Comparison of ENCODE assay signal across 14 cellular contexts in genomic region chr2:75287624-75288313, GRCh38.
DNase-seq lines count a peak whose midpoint lies in the region; ATAC-seq and TF ChIP-seq lines count a peak whose summit lies in the region.
"Had no signal": no experiment of that assay in that cellular context is flagged by ENCODE, and none has a peak within 500 bp of the region (broad histone marks: within the 10 kb centered on the region; RNA-seq: fewer than 3 reads in every experiment).

No MANE protein-coding gene starts in this region.

- H3K27ac Mint-ChIP-seq in naive B cell: peak overlapping the region; percentile 4 to 76 (median 54)

- no peak overlapping the region for H3K4me3 ChIP-seq in esophagus muscularis mucosa
- H3K4me3 ChIP-seq: lower lobe of right lung had no signal

- no peak for TF ChIP-seq POLR2A in esophagus muscularis mucosa (IDR thresholded peaks at IDR 0.05; ENCODE audit: low read depth)

- DNase-seq in Kasumi-1 (lab: John Stamatoyannopoulos, UW) (peak; percentile 27 to 38), naive B cell (no peak), glomerular visceral epithelial cell (ENCODE audit: extremely low spot score) (no peak), esophagus muscularis mucosa (ENCODE audit: extremely low spot score) (no peak)
- DNase-seq in activated T-cell treated with anti-CD3 and anti-CD28 coated beads, Interleukin-2, amount 50 U/mL, for 48 hours: no peak
- DNase-seq: activated CD8-positive, alpha-beta memory T cell treated with anti-CD3 and anti-CD28 coated beads for 24 hours; lower lobe of right lung; NCI-H1436 treated with DMSO at 0.1 percent for 48 hours; stimulated activated CD4-positive, alpha-beta T cell treated with anti-CD3 and anti-CD28 coated beads, Interleukin-2, amount 100 ng/mL, for 24 hours; stimulated activated naive CD8-positive, alpha-beta T cell treated with anti-CD3 and anti-CD28 coated beads, Interleukin-15, Interleukin-2, amounts not matched to agents 100 U/mL and 50 U/mL, for 24 hours had no signal

- H3K27ac ChIP-seq in esophagus muscularis mucosa (replicated peaks in 1 of 4): no peak overlapping the region
- H3K27ac ChIP-seq: lower lobe of right lung, parathyroid adenoma had no signal

- no peaks in the 10 kb centered on the region for H3K27me3 ChIP-seq in esophagus muscularis mucosa

- ATAC-seq in GM18909 (IDR thresholded peaks at IDR 0.05; ENCODE audit: poor library complexity, unreplicated experiment) (peak; percentile 72), GM21723 (IDR thresholded peaks at IDR 0.05; ENCODE audit: unreplicated experiment) (peak; percentile 57), naive B cell (ENCODE audit: low read depth in 2 of 2) (no peak), GM18858 (IDR thresholded peaks at IDR 0.05; ENCODE audit: unreplicated experiment) (no peak)
- ATAC-seq: stimulated activated naive CD8-positive, alpha-beta T cell treated with anti-CD3 and anti-CD28 coated beads, Interleukin-15, Interleukin-2, amounts not matched to agents 100 U/mL and 50 U/mL, for 24 hours had no signal

- no peaks in the 10 kb centered on the region for H3K9me3 ChIP-seq in esophagus muscularis mucosa
- H3K9me3 ChIP-seq: lower lobe of right lung had no signal

- peak overlapping the region in 2 of 8 donors; percentile 37 to 59 for H3K4me3 Mint-ChIP-seq in naive B cell

- peaks cover 6 to 15% (median 7%) of the 10 kb centered on the region in 3 donors for H3K27me3 Mint-ChIP-seq in naive B cell

- intact Hi-C loops in esophagus muscularis mucosa (cut with DNase I): no loop called here

- peaks cover 0 to 2% (median 0%) of the 10 kb centered on the region in 7 donors for H3K9me3 Mint-ChIP-seq in naive B cell

- H3K36me3 ChIP-seq in esophagus muscularis mucosa: no peaks in the 10 kb centered on the region
- H3K36me3 ChIP-seq: lower lobe of right lung had no signal

- no peak for TF ChIP-seq CTCF in esophagus muscularis mucosa (IDR thresholded peaks at IDR 0.05)

- no peak for TF ChIP-seq EP300 in esophagus muscularis mucosa (IDR thresholded peaks at IDR 0.05)

- H3K4me1 Mint-ChIP-seq in naive B cell: peaks cover 8 to 30% (median 15%) of the 10 kb centered on the region in 3 donors

- 58% methylated on average over 1 of the region's 1 CpG for WGBS in esophagus muscularis mucosa

- peaks cover 0 to 4% of the 10 kb centered on the region in 2 donors for H3K36me3 Mint-ChIP-seq in naive B cell

- no peaks in the 10 kb centered on the region for H3K4me1 ChIP-seq in esophagus muscularis mucosa
- H3K4me1 ChIP-seq: lower lobe of right lung, parathyroid adenoma had no signal

Comparison
In these comparisons a context has a peak if more than half of its experiments do, and no peak if none do; other contexts are left out.
1. ATAC-seq: peak in GM18909 (single experiment) and GM21723 (single experiment); none in naive B cell (0 of 2) and GM18858 (single experiment).
2. DNase-seq: peak in Kasumi-1 (2 of 2); none in naive B cell (single experiment), glomerular visceral epithelial cell (single experiment), esophagus muscularis mucosa (single experiment) and activated T-cell treated with anti-CD3 and anti-CD28 coated beads, Interleukin-2, amount 50 U/mL, for 48 hours (0 of 2).